In genomic region chr4:109276482-109277095, GRCh38 we compare ENCODE assay signal across 15 cellular contexts. TPM values are rescaled to one million over a fixed set of nuclear protein-coding genes. Genes with fewer than 3 reads are reported as not detected.
DNase-seq lines count a peak whose midpoint lies in the region; ATAC-seq, FAIRE-seq and TF ChIP-seq lines count a peak whose summit lies in the region.
"Had no signal": no experiment of that assay in that cellular context is flagged by ENCODE, and none has a peak within 500 bp of the region (broad histone marks: within the 10 kb centered on the region; RNA-seq: fewer than 3 reads in every experiment).

No MANE protein-coding gene starts in this region.

- FAIRE-seq in H54 (lab: Jason Lieb, UNC): no peak

- H3K4me2 ChIP-seq in GM23338: no peak overlapping the region

- no peak for TF ChIP-seq CTCF in GM23338 (conservative IDR thresholded peaks at IDR 0.05; ENCODE audit: low read depth in 2 of 2)

- H3K4me3 ChIP-seq in GM23338: no peak overlapping the region

- no peaks in the 10 kb centered on the region for H3F3A ChIP-seq in GM23338 (replicated peaks; ENCODE audit: low read depth)

- H3K4me1 ChIP-seq in GM23338 (ENCODE audit: insufficient read depth): no peaks in the 10 kb centered on the region

- peaks cover 12% of the 10 kb centered on the region for H3K27me3 Mint-ChIP-seq in activated T-cell treated with anti-CD3 and anti-CD28 coated beads, Interleukin-2, amount 50 U/mL, for 4 hours (ENCODE audit: low read depth)
- H3K27me3 Mint-ChIP-seq in GM23338 (ENCODE audit: insufficient read depth, low read depth, poor library complexity): no peaks in the 10 kb centered on the region
- H3K27me3 Mint-ChIP-seq: progenitor cell of endocrine pancreas had no signal

- H3K27me3 ChIP-seq in GM23338 (ENCODE audit: insufficient read depth): no peaks in the 10 kb centered on the region

- no peaks in the 10 kb centered on the region for H3K79me2 ChIP-seq in GM23338 (replicated peaks; ENCODE audit: insufficient read depth)

- no peaks in the 10 kb centered on the region for H3K9me2 ChIP-seq in GM23338 (ENCODE audit: insufficient read depth)

- H2AFZ ChIP-seq in GM23338: no peak overlapping the region

- no peaks in the 10 kb centered on the region for H3K36me3 ChIP-seq in GM23338 (ENCODE audit: insufficient read depth)

- no peak for TF ChIP-seq POLR2A in H54 (IDR thresholded peaks at IDR 0.05; ENCODE audit: low read depth, low read length)

- no peaks in the 10 kb centered on the region for H3K9me3 Mint-ChIP-seq in activated T-cell treated with anti-CD3 and anti-CD28 coated beads, Interleukin-2, amount 50 U/mL, for 4 hours
- no peaks in the 10 kb centered on the region for H3K9me3 Mint-ChIP-seq in GM23338
- H3K9me3 Mint-ChIP-seq: CD8-positive, alpha-beta T cell had no signal

- H3K4me1 Mint-ChIP-seq in activated T-cell treated with anti-CD3 and anti-CD28 coated beads, Interleukin-2, amount 50 U/mL, for 4 hours (ENCODE audit: low read depth): peaks cover 3% of the 10 kb centered on the region
- 0 out of 3 replicates have a peak, but pooled peaks cover 6% of the 10 kb centered on the region for H3K4me1 Mint-ChIP-seq in GM23338

- no peak overlapping the region for H3K27ac Mint-ChIP-seq in GM23338
- H3K27ac Mint-ChIP-seq: activated naive CD8-positive, alpha-beta T cell; CD8-positive, alpha-beta T cell; progenitor cell of endocrine pancreas had no signal

- ATAC-seq in GM18870 (IDR thresholded peaks at IDR 0.05; ENCODE audit: unreplicated experiment) (peak; percentile 78), GM21423 (IDR thresholded peaks at IDR 0.05; ENCODE audit: unreplicated experiment) (peak; percentile 74), HG03066 (IDR thresholded peaks at IDR 0.05; ENCODE audit: low read depth, unreplicated experiment) (peak; percentile 59), GM23338 (no peak)
- peak; percentile 93 to 94 for ATAC-seq in activated T-cell treated with anti-CD3 and anti-CD28 coated beads, Interleukin-2, amount 50 U/mL, for 4 hours
- ATAC-seq: CD8-positive, alpha-beta T cell; HCT116 had no signal

- H3K36me3 Mint-ChIP-seq in activated T-cell treated with anti-CD3 and anti-CD28 coated beads, Interleukin-2, amount 50 U/mL, for 4 hours (ENCODE audit: insufficient read depth): no peaks in the 10 kb centered on the region
- H3K36me3 Mint-ChIP-seq in GM23338 (ENCODE audit: low read depth): no peaks in the 10 kb centered on the region
- H3K36me3 Mint-ChIP-seq: activated naive CD8-positive, alpha-beta T cell; CD8-positive, alpha-beta T cell had no signal

- no peaks in the 10 kb centered on the region for H4K20me1 ChIP-seq in GM23338 (replicated peaks; ENCODE audit: insufficient read depth)

- H3K27ac ChIP-seq in GM23338 (ENCODE audit: low read depth): no peak overlapping the region
- H3K27ac ChIP-seq: VCaP had no signal

- DNase-seq in activated T-cell treated with anti-CD3 and anti-CD28 coated beads, Interleukin-2, amount 50 U/mL, for 4 hours: no peak
- DNase-seq in H54 (ENCODE audit: insufficient read length, low spot score) (no peak), NCI-H1436 treated with DMSO at 0.1 percent for 48 hours (lab: John Stamatoyannopoulos, UW) (no peak), GM23338 (ENCODE audit: low spot score) (no peak)
- no peak for DNase-seq in activated CD4-positive, alpha-beta T cell treated with anti-CD3 and anti-CD28 coated beads, Interleukin-2, amount 50 U/mL, for 4 hours
- DNase-seq: CD8-positive, alpha-beta T cell; KG1; Right ventricle myocardium superior had no signal

- H3K4me3 Mint-ChIP-seq in activated T-cell treated with anti-CD3 and anti-CD28 coated beads, Interleukin-2, amount 50 U/mL, for 4 hours: no peak overlapping the region
- no peak overlapping the region for H3K4me3 Mint-ChIP-seq in GM23338
- H3K4me3 Mint-ChIP-seq: activated naive CD8-positive, alpha-beta T cell; CD8-positive, alpha-beta T cell had no signal

TF ChIP-seq in GM23338, 12 proteins besides CTCF, POLR2A, EP300 and RAD21 (continues in another document):
- TF ChIP-seq CREB1 (CRISPR knock-in tag; IDR thresholded peaks at IDR 0.05; ENCODE audit: low read depth): no peak
- no peak for TF ChIP-seq JUNB (IDR thresholded peaks at IDR 0.05; ENCODE audit: unreplicated experiment)
- no peak for TF ChIP-seq EZH2phosphoT487 (IDR thresholded peaks at IDR 0.05; ENCODE audit: unreplicated experiment)
- no peak for TF ChIP-seq STAT1 (IDR thresholded peaks at IDR 0.05; ENCODE audit: unreplicated experiment)
- TF ChIP-seq EZH2 (IDR thresholded peaks at IDR 0.05; ENCODE audit: low read depth, unreplicated experiment): no peak
- TF ChIP-seq, protein P1, sequence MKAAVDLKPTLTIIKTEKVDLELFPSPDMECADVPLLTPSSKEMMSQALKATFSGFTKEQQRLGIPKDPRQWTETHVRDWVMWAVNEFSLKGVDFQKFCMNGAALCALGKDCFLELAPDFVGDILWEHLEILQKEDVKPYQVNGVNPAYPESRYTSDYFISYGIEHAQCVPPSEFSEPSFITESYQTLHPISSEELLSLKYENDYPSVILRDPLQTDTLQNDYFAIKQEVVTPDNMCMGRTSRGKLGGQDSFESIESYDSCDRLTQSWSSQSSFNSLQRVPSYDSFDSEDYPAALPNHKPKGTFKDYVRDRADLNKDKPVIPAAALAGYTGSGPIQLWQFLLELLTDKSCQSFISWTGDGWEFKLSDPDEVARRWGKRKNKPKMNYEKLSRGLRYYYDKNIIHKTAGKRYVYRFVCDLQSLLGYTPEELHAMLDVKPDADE (IDR thresholded peaks at IDR 0.05): no peak
- no peak for TF ChIP-seq REST (IDR thresholded peaks at IDR 0.05; ENCODE audit: unreplicated experiment)
- no peak for TF ChIP-seq POLR2AphosphoS5 (IDR thresholded peaks at IDR 0.05; ENCODE audit: low read depth)

RNA-seq across cellular contexts. Expression of gene COL25A1, which starts 25.9 kb away (rescaled TPM):
- under 1 TPM in 1 of 3 donors, not detected in 2; 0.05 TPM for total RNA-seq in activated T-cell treated with anti-CD3 and anti-CD28 coated beads, Interleukin-2, amount 50 U/mL, for 4 hours
- total RNA-seq in GM23338 (2014; rRNA removed; shearing (Covaris generic)): 3.8 and 5.6 TPM in 2 replicates
- 2.9 and 3.9 TPM in 2 replicates for polyA plus RNA-seq in GM23338 (2016; fragmentation: Nextera tagmentation; extraction: Ambion mirVana)
